In the genomic region with DNA sequence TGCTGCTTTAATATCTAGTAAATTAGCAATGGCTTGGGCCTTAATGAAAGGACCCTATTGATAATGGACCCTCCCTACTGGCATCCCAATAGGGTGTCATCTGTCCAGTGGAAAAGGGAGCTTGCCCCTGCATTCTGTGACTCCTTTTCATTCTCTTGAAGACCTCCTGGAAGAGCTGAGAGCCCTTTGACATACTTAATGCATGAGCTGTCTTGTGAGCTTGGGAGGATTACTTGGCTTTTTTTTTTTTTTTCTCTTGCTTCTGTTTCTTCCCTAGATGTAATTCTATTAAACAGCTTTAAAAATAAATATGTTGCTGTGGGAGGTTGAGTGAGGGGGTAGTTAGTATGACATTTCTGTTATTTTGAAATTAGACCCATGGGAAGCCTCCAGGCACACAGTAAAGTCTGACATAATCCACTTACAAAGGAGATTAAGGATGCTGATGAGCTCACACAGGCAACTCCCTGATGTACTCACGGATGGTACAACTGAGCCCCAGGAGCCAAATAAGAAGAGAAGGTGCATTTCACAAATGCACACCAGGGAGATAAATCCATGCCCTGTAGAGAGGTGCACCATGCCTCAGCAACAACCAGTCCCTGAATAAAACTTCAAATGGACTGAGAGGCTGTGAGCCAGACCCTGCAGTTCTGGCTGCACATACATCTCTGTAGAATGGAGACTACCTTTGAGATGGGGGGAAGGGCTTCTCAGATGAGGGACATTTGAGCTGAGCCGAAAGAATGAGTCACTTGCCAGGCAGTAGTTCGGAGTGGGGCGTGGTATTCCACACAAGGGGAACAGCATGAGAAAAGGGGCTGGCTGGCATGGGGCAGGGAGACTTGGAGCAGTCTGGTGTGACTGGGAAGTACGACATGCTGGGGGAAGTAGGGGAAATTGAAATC, we compare ENCODE assay signal across 1 cellular context.
TF ChIP-seq lines count a peak whose summit lies in the region.

No MANE protein-coding gene starts in this region.

TF ChIP-seq in WTC11, 78 proteins besides CTCF, POLR2A, EP300 and RAD21 (continued from another document):
- TF ChIP-seq, protein P1, sequence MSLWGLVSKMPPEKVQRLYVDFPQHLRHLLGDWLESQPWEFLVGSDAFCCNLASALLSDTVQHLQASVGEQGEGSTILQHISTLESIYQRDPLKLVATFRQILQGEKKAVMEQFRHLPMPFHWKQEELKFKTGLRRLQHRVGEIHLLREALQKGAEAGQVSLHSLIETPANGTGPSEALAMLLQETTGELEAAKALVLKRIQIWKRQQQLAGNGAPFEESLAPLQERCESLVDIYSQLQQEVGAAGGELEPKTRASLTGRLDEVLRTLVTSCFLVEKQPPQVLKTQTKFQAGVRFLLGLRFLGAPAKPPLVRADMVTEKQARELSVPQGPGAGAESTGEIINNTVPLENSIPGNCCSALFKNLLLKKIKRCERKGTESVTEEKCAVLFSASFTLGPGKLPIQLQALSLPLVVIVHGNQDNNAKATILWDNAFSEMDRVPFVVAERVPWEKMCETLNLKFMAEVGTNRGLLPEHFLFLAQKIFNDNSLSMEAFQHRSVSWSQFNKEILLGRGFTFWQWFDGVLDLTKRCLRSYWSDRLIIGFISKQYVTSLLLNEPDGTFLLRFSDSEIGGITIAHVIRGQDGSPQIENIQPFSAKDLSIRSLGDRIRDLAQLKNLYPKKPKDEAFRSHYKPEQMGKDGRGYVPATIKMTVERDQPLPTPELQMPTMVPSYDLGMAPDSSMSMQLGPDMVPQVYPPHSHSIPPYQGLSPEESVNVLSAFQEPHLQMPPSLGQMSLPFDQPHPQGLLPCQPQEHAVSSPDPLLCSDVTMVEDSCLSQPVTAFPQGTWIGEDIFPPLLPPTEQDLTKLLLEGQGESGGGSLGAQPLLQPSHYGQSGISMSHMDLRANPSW (CRISPR knock-in tag; conservative IDR thresholded peaks at IDR 0.05; ENCODE audit: low read depth), result no peak
- TF ChIP-seq RORB (CRISPR knock-in tag; IDR thresholded peaks at IDR 0.05) (no peak), NFYB (CRISPR knock-in tag; conservative IDR thresholded peaks at IDR 0.05; ENCODE audit: low read depth) (no peak), MYBL2 (CRISPR knock-in tag; IDR thresholded peaks at IDR 0.05) (no peak), ZNF121 (CRISPR knock-in tag; IDR thresholded peaks at IDR 0.05) (no peak), GABPB1 (CRISPR knock-in tag; IDR thresholded peaks at IDR 0.05) (no peak), JUN (CRISPR knock-in tag; IDR thresholded peaks at IDR 0.05) (no peak)
- TF ChIP-seq, protein P2, sequence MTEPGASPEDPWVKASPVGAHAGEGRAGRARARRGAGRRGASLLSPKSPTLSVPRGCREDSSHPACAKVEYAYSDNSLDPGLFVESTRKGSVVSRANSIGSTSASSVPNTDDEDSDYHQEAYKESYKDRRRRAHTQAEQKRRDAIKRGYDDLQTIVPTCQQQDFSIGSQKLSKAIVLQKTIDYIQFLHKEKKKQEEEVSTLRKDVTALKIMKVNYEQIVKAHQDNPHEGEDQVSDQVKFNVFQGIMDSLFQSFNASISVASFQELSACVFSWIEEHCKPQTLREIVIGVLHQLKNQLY (CRISPR knock-in tag; IDR thresholded peaks at IDR 0.05), result no peak
